Comparison of ENCODE assay signal across 9 cellular contexts in the genomic region with DNA sequence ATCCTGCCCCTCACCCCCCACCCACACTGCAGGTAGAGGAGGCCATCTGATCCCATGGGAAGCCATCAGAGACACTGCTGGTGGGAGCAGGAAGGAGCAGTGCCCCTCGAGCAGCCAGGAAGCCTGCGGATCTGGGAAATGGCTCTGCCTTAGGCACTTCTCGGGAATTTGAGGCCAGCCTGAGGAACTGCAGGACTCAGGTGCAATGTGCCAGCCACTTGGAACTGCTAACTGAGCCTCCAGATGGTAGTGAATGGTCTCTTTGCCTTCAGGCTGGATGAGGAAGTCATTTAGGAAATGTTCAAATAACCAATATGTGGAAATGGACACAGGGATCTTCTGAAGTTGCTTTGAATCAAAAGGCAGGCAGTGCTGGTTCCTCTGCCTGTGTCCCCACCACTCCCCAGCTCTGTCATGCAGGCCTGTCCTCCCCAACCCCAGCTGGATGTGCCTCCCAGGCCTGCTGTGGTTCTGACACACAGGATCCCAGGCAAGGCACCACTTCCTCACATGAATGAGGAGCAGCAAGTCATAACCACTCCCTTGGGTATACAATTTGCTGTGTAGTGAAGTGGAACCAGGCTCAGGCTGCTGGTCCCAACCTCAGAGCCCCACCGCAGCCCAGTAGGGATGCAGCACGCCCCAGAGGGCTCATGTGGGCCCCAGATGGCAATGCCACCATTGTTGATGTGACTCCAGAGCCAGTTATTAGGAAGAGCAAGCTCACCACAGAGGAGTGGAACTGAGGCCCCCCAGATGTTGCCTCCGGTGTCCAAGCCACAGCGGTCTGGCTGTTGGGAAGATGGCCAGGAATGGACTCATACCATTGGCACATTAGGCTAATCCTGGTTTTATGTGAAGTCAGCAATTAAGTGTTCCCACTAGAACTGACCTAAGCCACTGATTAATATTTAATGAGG. TPM values are rescaled to one million over a fixed set of nuclear protein-coding genes. Genes with fewer than 3 reads are reported as not detected.
DNase-seq lines count a peak whose midpoint lies in the region; ATAC-seq and TF ChIP-seq lines count a peak whose summit lies in the region.
"Had no signal": no experiment of that assay in that cellular context is flagged by ENCODE, and none has a peak within 500 bp of the region (broad histone marks: within the 10 kb centered on the region; RNA-seq: fewer than 3 reads in every experiment).

No MANE protein-coding gene starts in this region.

- WGBS in liver = 71% methylated on average over 7 of the region's 7 CpGs
- WGBS in urinary bladder = 84% methylated on average over 7 of the region's 7 CpGs

- CTCF ChIA-PET in activated naive CD4-positive, alpha-beta T cell treated with anti-CD3 and anti-CD28 coated beads, Interleukin-2, amount 10 ng/mL, durations not matched to agents 7 days and 5 days (lab: Charles Lee) = interaction anchor here (3.1 kb wide), 1 partner anchor 38 kb away, joined by 16 read pairs; no protein-coding TSS in a partner anchor

- TF ChIP-seq RAD21 in liver (IDR thresholded peaks at IDR 0.05) = no peak

- no peak for TF ChIP-seq POLR2A in breast epithelium (IDR thresholded peaks at IDR 0.05)

- TF ChIP-seq CTCF in breast epithelium (IDR thresholded peaks at IDR 0.05) (no peak), liver (IDR thresholded peaks at IDR 0.05; ENCODE audit: low read depth, low read length, missing input control) (no peak)

- intact Hi-C loops in breast epithelium (cut with DNase I; ENCODE audit: low total_unique reads) = no loop called here

- H3K4me1 ChIP-seq in breast epithelium = peaks cover 10 to 11% of the 10 kb centered on the region in 2 donors
- H3K4me1 ChIP-seq in liver (ENCODE audit: control insufficient read depth in 4 of 4, insufficient read depth in 4 of 4, low read length in 3 of 4) = peaks cover 39 to 68% (median 61%) of the 10 kb centered on the region in 4 donors
- no peaks in the 10 kb centered on the region for H3K4me1 ChIP-seq in urinary bladder (ENCODE audit: insufficient read depth)

- H3K9ac ChIP-seq in liver (ENCODE audit: low read depth in 1 of 2, low read length in 2 of 2) = no peak overlapping the region

- H3K27ac ChIP-seq in breast epithelium = peak overlapping the region; percentile 45 to 88
- peak overlapping the region; percentile 52 to 80 for H3K27ac ChIP-seq in liver (ENCODE audit: low read depth in 1 of 2, low read length in 2 of 2)
- peak overlapping the region; percentile 27 for H3K27ac ChIP-seq in urinary bladder (ENCODE audit: low read depth)

- H3K4me3 Mint-ChIP-seq in activated naive CD4-positive, alpha-beta T cell treated with anti-CD3 and anti-CD28 coated beads, Interleukin-2, amount 10 ng/mL, durations not matched to agents 7 days and 5 days = no peak overlapping the region
- H3K4me3 Mint-ChIP-seq: central memory CD8-positive, alpha-beta T cell had no signal

- H3K4me1 Mint-ChIP-seq in activated naive CD4-positive, alpha-beta T cell treated with anti-CD3 and anti-CD28 coated beads, Interleukin-2, amount 10 ng/mL, durations not matched to agents 7 days and 5 days = no peaks in the 10 kb centered on the region

- peak overlapping the region; percentile 55 for H3K27ac Mint-ChIP-seq in activated naive CD4-positive, alpha-beta T cell treated with anti-CD3 and anti-CD28 coated beads, Interleukin-2, amount 10 ng/mL, durations not matched to agents 7 days and 5 days

- ATAC-seq in HG02884 (IDR thresholded peaks at IDR 0.05; ENCODE audit: unreplicated experiment) = no peak

- no peak overlapping the region for H3K4me3 ChIP-seq in breast epithelium
- no peak overlapping the region for H3K4me3 ChIP-seq in liver (ENCODE audit: low read depth in 1 of 3, low read length in 3 of 3)
- H3K4me3 ChIP-seq in urinary bladder (ENCODE audit: low read depth, low read length) = no peak overlapping the region

- H3K9me3 ChIP-seq in breast epithelium (no peaks in the 10 kb centered on the region), liver (ENCODE audit: control insufficient read depth in 4 of 4, low read length in 3 of 4) (no peaks in the 10 kb centered on the region)

- no peak for DNase-seq in activated naive CD4-positive, alpha-beta T cell treated with anti-CD3 and anti-CD28 coated beads, Interleukin-2, amount 10 ng/mL, durations not matched to agents 7 days and 5 days
- DNase-seq in activated naive CD4-positive, alpha-beta T cell (lab: John Stamatoyannopoulos, UW) = no peak
- DNase-seq in breast epithelium (ENCODE audit: low spot score in 2 of 2) (no peak), NCI-H2081 treated with DMSO at 0.1 percent for 48 hours (lab: John Stamatoyannopoulos, UW) (no peak)
- no peak for DNase-seq in stimulated activated CD8-positive, alpha-beta memory T cell treated with anti-CD3 and anti-CD28 coated beads, Interleukin-4, amount 100 ng/mL, for 48 hours

- peaks cover 2% of the 10 kb centered on the region for H3K36me3 Mint-ChIP-seq in activated naive CD4-positive, alpha-beta T cell treated with anti-CD3 and anti-CD28 coated beads, Interleukin-2, amount 10 ng/mL, durations not matched to agents 7 days and 5 days

- H3K27me3 ChIP-seq in breast epithelium (no peaks in the 10 kb centered on the region), liver (ENCODE audit: control insufficient read depth in 4 of 4, insufficient read depth in 4 of 4, low read length in 3 of 4) (no peaks in the 10 kb centered on the region)

- H3K27me3 Mint-ChIP-seq in activated naive CD4-positive, alpha-beta T cell treated with anti-CD3 and anti-CD28 coated beads, Interleukin-2, amount 10 ng/mL, durations not matched to agents 7 days and 5 days = no peaks in the 10 kb centered on the region
- H3K27me3 Mint-ChIP-seq: central memory CD8-positive, alpha-beta T cell had no signal

- no peaks in the 10 kb centered on the region for H3K9me3 Mint-ChIP-seq in activated naive CD4-positive, alpha-beta T cell treated with anti-CD3 and anti-CD28 coated beads, Interleukin-2, amount 10 ng/mL, durations not matched to agents 7 days and 5 days
- H3K9me3 Mint-ChIP-seq: central memory CD8-positive, alpha-beta T cell had no signal

- no peaks in the 10 kb centered on the region for H3K36me3 ChIP-seq in breast epithelium
- H3K36me3 ChIP-seq in liver (ENCODE audit: control insufficient read depth in 4 of 4, insufficient read depth in 3 of 4, low read depth in 1 of 4, low read length in 3 of 4) = no peaks in the 10 kb centered on the region
- H3K36me3 ChIP-seq in urinary bladder (ENCODE audit: insufficient read depth) = no peaks in the 10 kb centered on the region

TF ChIP-seq in liver, 16 proteins besides CTCF, POLR2A, EP300 and RAD21:
- peak; percentile 24 for TF ChIP-seq YY1 (IDR thresholded peaks at IDR 0.05)
- no peak for TF ChIP-seq RXRA (IDR thresholded peaks at IDR 0.05)

RNA-seq across cellular contexts. Expression of gene LIMD1, which starts 46.5 kb away (rescaled TPM):
- total RNA-seq in breast epithelium = 10 to 100 TPM; 23.0 to 25.9 (median 25.8) TPM
- total RNA-seq in liver = 10 to 100 TPM; 16.2 to 23.3 TPM
- 1 to 10 TPM; 7.8 to 8.1 TPM for polyA plus RNA-seq in liver
- 20.6 TPM for total RNA-seq in urinary bladder
- polyA plus RNA-seq in urinary bladder = 6.4 TPM
